In the genomic region with DNA sequence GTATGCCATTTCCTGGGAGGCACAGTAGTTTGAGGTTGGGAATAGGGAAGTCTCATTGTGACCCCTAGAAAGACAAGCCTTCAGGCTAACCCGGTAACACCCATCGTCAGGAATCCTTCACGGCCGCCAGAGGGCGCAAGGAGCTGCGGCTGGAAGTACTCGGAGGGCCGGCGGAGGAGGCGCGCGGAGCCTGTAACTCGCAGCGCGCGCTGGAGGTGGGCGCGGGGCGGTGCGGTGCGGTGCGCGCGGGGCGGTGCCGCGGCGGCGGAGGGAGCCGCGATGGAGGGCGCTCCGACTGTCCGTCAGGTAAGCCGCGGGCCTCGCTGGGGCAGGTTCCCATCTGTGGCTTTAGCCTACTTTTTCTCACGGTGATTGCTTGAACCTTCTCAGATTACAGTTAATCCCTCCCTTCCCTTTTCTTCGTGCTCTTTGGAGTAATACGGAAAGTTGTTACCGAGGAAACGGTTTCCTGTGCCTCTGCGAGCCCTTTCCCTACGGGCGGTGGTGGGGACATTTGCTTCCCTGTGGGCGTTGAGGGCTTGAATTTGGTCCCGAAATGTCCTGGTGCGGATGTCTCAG, we compare ENCODE assay signal across 8 cellular contexts. TPM values are rescaled to one million over a fixed set of nuclear protein-coding genes. Genes with fewer than 3 reads are reported as not detected.
DNase-seq lines count a peak whose midpoint lies in the region; ATAC-seq lines count a peak whose summit lies in the region.

A gene (plus strand): TSS at position 158 of the 579 bp plus-strand sequence. CDS start 122 bp downstream, at position 280.

- no peaks in the 10 kb centered on the region for H3K36me3 ChIP-seq in HUES64 (ENCODE audit: insufficient read depth, low read length)
- no peaks in the 10 kb centered on the region for H3K36me3 ChIP-seq in NT2/D1 (ENCODE audit: insufficient read depth, insufficient read length, low read length)

- DNase-seq in D341Med (ENCODE audit: low spot score) (peak; percentile 92), NT2/D1 (ENCODE audit: low read depth, low spot score) (peak; percentile 90), epidermal melanocyte (ENCODE audit: insufficient read length, low spot score) (peak; percentile 80), middle frontal gyrus (ENCODE audit: extremely low spot score, low spot score) (peak; percentile 80)
- DNase-seq in activated CD8-positive, alpha-beta memory T cell treated with anti-CD3 and anti-CD28 coated beads, Interleukin-2, amount 50 U/mL, for 4 hours: peak; percentile 85
- peak; percentile 65 to 76 for DNase-seq in stimulated activated CD8-positive, alpha-beta memory T cell treated with anti-CD3 and anti-CD28 coated beads, Interleukin-2, amount 100 ng/mL, for 1 hour (ENCODE audit: low read depth in 2 of 2)

- H3K9me3 ChIP-seq in HUES64 (ENCODE audit: insufficient read depth, low read depth, low read length): no peaks in the 10 kb centered on the region
- H3K9me3 ChIP-seq in NT2/D1 (ENCODE audit: insufficient read depth, low read length): no peaks in the 10 kb centered on the region

- H3K9ac ChIP-seq in HUES64 (ENCODE audit: low read depth, low read length): peak within 1 kb of the TSS; percentile 43; the same call in 1 of the 2 replicates
- peak within 1 kb of the TSS; percentile 69 for H3K9ac ChIP-seq in NT2/D1 (ENCODE audit: insufficient read length, low read depth)

- H3K4me1 ChIP-seq in HUES64 (ENCODE audit: insufficient read depth, low read length) (peaks cover 5% of the 10 kb centered on the region; the same call in 1 of the 2 replicates), NT2/D1 (ENCODE audit: insufficient read depth, insufficient read length) (no peaks in the 10 kb centered on the region)

- H3K27ac ChIP-seq in HUES64 (ENCODE audit: low read depth, low read length): peak within 1 kb of the TSS; percentile 26; the same call in 1 of the 2 replicates

- no peaks in the 10 kb centered on the region for H3K27me3 ChIP-seq in HUES64 (ENCODE audit: insufficient read depth, low read length)
- no peaks in the 10 kb centered on the region for H3K27me3 ChIP-seq in NT2/D1 (ENCODE audit: insufficient read depth, insufficient read length)

- ATAC-seq in GM21526 (IDR thresholded peaks at IDR 0.05; ENCODE audit: low FRiP score, unreplicated experiment): peak; percentile 88

- WGBS in HUES64: under 1% methylated on average over 48 of the region's 48 CpGs

- H3K4me3 ChIP-seq in HUES64 (ENCODE audit: low read length) (peak within 1 kb of the TSS; percentile 60), NT2/D1 (ENCODE audit: insufficient read length, low read depth) (peak within 1 kb of the TSS; percentile 46)

RNA-seq across cellular contexts. Expression of the gene that starts here (rescaled TPM):
- 1.3 TPM for polyA plus RNA-seq in HUES64 (2013, experiment 1 of 2)
- polyA plus RNA-seq in HUES64 (2013, experiment 2 of 2): 2.7 TPM

Comparison
In these comparisons a context has a peak if more than half of its experiments do, and no peak if none do; other contexts are left out.
1. Peak in every context shown above with its lines: DNase-seq, ATAC-seq, H3K4me3 ChIP-seq and H3K27ac ChIP-seq.